ENCODE assay signal across 3 cellular contexts in the genomic region with DNA sequence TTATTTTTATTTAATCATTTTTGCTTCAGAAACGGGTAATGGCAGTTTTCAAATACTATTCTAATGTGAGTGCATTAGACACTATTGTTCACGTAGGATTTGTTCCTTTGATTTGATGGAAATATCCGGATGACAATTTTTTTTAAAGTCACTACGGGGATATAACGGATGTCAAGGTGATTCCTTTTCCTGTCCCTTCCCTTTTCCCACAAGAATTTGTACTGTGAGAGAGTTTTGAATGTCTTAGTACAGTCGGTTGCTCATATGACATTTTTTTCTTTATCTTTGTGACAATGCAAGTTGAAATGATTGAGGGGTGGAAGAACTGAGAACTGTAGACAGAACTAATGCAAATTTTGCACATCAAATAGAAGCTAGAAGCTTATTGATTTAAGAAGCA.
"Had no signal": no experiment of that assay in that cellular context is flagged by ENCODE, and none has a peak within 500 bp of the region (broad histone marks: within the 10 kb centered on the region; RNA-seq: fewer than 3 reads in every experiment).

No MANE protein-coding gene starts in this region.

- H3K4me3 ChIP-seq: GM12878 had no signal

- DNase-seq: GDM1, GF-D8 had no signal
